In the genomic region with DNA sequence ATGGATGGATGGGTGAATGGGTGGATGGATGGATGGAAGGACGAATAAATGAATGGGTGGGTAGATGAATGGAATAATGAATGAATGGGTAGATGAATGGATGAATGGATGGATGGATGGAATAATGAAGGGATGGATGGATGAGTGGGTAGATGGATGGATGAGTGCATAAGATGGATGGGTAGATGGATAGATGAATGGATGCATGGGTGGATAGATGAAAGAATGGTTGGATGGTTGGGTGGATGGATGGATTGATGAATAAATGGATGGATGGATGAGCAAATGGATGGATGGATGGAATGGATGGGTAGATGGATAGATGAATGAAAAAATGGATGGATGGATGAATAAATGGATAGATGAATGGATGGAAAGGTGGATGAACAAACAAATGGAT, we compare ENCODE assay signal across 1 cellular context.
TF ChIP-seq lines count a peak whose summit lies in the region.

No MANE protein-coding gene starts in this region.

TF ChIP-seq in K562, 482 proteins besides CTCF, POLR2A, EP300 and RAD21 (continued from another document):
- TF ChIP-seq, protein P1, sequence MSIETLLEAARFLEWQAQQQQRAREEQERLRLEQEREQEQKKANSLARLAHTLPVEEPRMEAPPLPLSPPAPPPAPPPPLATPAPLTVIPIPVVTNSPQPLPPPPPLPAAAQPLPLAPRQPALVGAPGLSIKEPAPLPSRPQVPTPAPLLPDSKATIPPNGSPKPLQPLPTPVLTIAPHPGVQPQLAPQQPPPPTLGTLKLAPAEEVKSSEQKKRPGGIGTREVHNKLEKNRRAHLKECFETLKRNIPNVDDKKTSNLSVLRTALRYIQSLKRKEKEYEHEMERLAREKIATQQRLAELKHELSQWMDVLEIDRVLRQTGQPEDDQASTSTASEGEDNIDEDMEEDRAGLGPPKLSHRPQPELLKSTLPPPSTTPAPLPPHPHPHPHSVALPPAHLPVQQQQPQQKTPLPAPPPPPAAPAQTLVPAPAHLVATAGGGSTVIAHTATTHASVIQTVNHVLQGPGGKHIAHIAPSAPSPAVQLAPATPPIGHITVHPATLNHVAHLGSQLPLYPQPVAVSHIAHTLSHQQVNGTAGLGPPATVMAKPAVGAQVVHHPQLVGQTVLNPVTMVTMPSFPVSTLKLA (conservative IDR thresholded peaks at IDR 0.05): no peak
- TF ChIP-seq SAFB (IDR thresholded peaks at IDR 0.05; ENCODE audit: borderline replicate concordance, low read depth, low read length) (no peak), ZNF347 (CRISPR knock-in tag; IDR thresholded peaks at IDR 0.05; ENCODE audit: low read depth) (no peak), CC2D1A (IDR thresholded peaks at IDR 0.05) (no peak), KLF13 (tag; IDR thresholded peaks at IDR 0.05; ENCODE audit: borderline replicate concordance, low read depth) (no peak), HMGN3 (IDR thresholded peaks at IDR 0.05; ENCODE audit: borderline replicate concordance, extremely low read depth, insufficient read length, low read depth, low read length) (no peak), ADNP (tag; IDR thresholded peaks at IDR 0.05) (no peak), SMAD1 (IDR thresholded peaks at IDR 0.05; ENCODE audit: low read depth, low read length, partially characterized antibody) (no peak), PTBP1 (IDR thresholded peaks at IDR 0.05; ENCODE audit: low read depth, low read length) (no peak), RBM14 (IDR thresholded peaks at IDR 0.05; ENCODE audit: borderline replicate concordance, insufficient read depth, low read depth, low read length) (no peak), MED1 (CRISPR knock-in tag; IDR thresholded peaks at IDR 0.05; ENCODE audit: borderline replicate concordance) (no peak), ILK (tag; IDR thresholded peaks at IDR 0.05; ENCODE audit: borderline replicate concordance, low read depth) (no peak), POLR2B (IDR thresholded peaks at IDR 0.05; ENCODE audit: low read depth, partially characterized antibody) (peak; percentile 19), TOE1 (IDR thresholded peaks at IDR 0.05; ENCODE audit: borderline replicate concordance) (no peak), TOE1 (CRISPR knock-in tag; IDR thresholded peaks at IDR 0.05; ENCODE audit: borderline replicate concordance, low read depth) (no peak), ZNF3 (CRISPR knock-in tag; IDR thresholded peaks at IDR 0.05) (no peak), EHMT2 (IDR thresholded peaks at IDR 0.05) (0 out of 2 replicates have a peak, but pooled peaks have one; percentile 45), SMARCC2 (IDR thresholded peaks at IDR 0.05; ENCODE audit: low read depth) (no peak), POLR2AphosphoS2 (IDR thresholded peaks at IDR 0.05; ENCODE audit: low read length) (no peak), RFX7 (CRISPR knock-in tag; IDR thresholded peaks at IDR 0.05) (no peak), ARID1B (IDR thresholded peaks at IDR 0.05) (no peak), WHSC1 (IDR thresholded peaks at IDR 0.05; ENCODE audit: low read length) (no peak), RNF2 (IDR thresholded peaks at IDR 0.05) (no peak), ELF4 (CRISPR knock-in tag; IDR thresholded peaks at IDR 0.05) (0 out of 2 replicates have a peak, but pooled peaks have one; percentile 20), ZNF699 (CRISPR knock-in tag; IDR thresholded peaks at IDR 0.05; ENCODE audit: insufficient replicate concordance) (no peak)
- TF ChIP-seq, protein P2, sequence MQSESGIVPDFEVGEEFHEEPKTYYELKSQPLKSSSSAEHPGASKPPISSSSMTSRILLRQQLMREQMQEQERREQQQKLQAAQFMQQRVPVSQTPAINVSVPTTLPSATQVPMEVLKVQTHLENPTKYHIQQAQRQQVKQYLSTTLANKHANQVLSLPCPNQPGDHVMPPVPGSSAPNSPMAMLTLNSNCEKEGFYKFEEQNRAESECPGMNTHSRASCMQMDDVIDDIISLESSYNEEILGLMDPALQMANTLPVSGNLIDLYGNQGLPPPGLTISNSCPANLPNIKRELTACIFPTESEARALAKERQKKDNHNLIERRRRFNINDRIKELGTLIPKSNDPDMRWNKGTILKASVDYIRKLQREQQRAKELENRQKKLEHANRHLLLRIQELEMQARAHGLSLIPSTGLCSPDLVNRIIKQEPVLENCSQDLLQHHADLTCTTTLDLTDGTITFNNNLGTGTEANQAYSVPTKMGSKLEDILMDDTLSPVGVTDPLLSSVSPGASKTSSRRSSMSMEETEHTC (IDR thresholded peaks at IDR 0.05): no peak
- TF ChIP-seq, protein P3, sequence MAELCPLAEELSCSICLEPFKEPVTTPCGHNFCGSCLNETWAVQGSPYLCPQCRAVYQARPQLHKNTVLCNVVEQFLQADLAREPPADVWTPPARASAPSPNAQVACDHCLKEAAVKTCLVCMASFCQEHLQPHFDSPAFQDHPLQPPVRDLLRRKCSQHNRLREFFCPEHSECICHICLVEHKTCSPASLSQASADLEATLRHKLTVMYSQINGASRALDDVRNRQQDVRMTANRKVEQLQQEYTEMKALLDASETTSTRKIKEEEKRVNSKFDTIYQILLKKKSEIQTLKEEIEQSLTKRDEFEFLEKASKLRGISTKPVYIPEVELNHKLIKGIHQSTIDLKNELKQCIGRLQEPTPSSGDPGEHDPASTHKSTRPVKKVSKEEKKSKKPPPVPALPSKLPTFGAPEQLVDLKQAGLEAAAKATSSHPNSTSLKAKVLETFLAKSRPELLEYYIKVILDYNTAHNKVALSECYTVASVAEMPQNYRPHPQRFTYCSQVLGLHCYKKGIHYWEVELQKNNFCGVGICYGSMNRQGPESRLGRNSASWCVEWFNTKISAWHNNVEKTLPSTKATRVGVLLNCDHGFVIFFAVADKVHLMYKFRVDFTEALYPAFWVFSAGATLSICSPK (IDR thresholded peaks at IDR 0.05; ENCODE audit: borderline replicate concordance): no peak
- TF ChIP-seq, protein P4, sequence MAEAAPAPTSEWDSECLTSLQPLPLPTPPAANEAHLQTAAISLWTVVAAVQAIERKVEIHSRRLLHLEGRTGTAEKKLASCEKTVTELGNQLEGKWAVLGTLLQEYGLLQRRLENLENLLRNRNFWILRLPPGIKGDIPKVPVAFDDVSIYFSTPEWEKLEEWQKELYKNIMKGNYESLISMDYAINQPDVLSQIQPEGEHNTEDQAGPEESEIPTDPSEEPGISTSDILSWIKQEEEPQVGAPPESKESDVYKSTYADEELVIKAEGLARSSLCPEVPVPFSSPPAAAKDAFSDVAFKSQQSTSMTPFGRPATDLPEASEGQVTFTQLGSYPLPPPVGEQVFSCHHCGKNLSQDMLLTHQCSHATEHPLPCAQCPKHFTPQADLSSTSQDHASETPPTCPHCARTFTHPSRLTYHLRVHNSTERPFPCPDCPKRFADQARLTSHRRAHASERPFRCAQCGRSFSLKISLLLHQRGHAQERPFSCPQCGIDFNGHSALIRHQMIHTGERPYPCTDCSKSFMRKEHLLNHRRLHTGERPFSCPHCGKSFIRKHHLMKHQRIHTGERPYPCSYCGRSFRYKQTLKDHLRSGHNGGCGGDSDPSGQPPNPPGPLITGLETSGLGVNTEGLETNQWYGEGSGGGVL (CRISPR knock-in tag; IDR thresholded peaks at IDR 0.05): no peak
- TF ChIP-seq, protein P5, sequence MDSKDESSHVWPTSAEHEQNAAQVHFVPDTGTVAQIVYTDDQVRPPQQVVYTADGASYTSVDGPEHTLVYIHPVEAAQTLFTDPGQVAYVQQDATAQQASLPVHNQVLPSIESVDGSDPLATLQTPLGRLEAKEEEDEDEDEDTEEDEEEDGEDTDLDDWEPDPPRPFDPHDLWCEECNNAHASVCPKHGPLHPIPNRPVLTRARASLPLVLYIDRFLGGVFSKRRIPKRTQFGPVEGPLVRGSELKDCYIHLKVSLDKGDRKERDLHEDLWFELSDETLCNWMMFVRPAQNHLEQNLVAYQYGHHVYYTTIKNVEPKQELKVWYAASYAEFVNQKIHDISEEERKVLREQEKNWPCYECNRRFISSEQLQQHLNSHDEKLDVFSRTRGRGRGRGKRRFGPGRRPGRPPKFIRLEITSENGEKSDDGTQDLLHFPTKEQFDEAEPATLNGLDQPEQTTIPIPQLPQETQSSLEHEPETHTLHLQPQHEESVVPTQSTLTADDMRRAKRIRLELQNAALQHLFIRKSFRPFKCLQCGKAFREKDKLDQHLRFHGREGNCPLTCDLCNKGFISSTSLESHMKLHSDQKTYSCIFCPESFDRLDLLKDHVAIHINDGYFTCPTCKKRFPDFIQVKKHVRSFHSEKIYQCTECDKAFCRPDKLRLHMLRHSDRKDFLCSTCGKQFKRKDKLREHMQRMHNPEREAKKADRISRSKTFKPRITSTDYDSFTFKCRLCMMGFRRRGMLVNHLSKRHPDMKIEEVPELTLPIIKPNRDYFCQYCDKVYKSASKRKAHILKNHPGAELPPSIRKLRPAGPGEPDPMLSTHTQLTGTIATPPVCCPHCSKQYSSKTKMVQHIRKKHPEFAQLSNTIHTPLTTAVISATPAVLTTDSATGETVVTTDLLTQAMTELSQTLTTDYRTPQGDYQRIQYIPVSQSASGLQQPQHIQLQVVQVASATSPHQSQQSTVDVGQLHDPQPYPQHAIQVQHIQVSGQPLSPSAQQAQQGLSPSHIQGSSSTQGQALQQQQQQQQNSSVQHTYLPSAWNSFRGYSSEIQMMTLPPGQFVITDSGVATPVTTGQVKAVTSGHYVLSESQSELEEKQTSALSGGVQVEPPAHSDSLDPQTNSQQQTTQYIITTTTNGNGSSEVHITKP (IDR thresholded peaks at IDR 0.05; ENCODE audit: partially characterized antibody): no peak
TF ChIP-seq in K562: peak in this region for 5.
